ENCODE assay signal across 1 cellular context in the genomic region with DNA sequence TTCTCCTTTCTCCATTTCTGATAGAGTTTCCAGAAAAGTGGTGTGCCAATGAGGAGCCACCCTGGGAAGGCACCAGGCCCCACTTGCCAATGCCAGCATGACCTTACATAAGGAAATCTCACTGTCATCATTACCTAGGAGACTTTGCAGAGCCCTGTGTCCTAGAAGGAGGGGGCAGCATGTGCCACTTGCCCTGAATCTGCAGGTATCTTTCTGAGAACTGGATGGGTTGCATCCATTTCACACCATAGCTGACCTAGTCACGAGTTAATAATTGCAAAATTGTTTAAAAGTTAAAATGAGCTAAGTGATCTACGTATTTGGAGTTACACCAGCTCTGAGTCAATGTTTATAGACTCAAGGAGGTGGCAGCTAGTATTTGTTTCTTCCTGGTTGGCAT.
TF ChIP-seq lines count a peak whose summit lies in the region.

No MANE protein-coding gene starts in this region.

TF ChIP-seq in IMR-90, 13 proteins besides CTCF, POLR2A, EP300 and RAD21:
- TF ChIP-seq MAFK (IDR thresholded peaks at IDR 0.05; ENCODE audit: low read depth, low read length) (no peak), FOS (IDR thresholded peaks at IDR 0.05; ENCODE audit: low read depth, low read length) (no peak), MAZ (IDR thresholded peaks at IDR 0.05; ENCODE audit: borderline replicate concordance, low read depth, low read length) (no peak), CHD1 (IDR thresholded peaks at IDR 0.05; ENCODE audit: low read depth, low read length) (no peak), ELK1 (IDR thresholded peaks at IDR 0.05; ENCODE audit: borderline replicate concordance, low read depth, low read length) (no peak)
TF ChIP-seq in IMR-90: peak in this region for 0.
